In the genomic region with DNA sequence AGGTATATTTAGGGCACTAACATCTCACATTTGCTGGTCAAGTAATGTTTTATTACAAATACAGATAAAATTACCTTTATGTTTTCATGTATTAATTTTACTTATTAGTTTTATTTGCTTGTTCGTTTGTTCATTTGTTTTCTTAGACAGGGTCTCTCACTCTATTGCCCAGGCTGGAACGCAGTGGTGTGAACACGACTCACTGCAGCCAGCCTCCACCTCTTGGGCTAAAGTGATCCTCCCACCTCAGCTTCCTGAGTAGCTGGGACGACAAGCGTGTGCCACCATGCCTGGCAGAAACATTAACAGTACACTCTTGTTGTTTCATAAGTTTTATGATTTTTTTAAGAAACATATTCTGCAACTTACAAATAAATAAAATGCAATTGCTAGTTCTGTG, we compare ENCODE assay signal across 9 cellular contexts.
"Had no signal": no experiment of that assay in that cellular context is flagged by ENCODE, and none has a peak within 500 bp of the region (broad histone marks: within the 10 kb centered on the region; RNA-seq: fewer than 3 reads in every experiment).

No MANE protein-coding gene starts in this region.

- H3K9me3 ChIP-seq: HAP-1 had no signal

- H3K27ac ChIP-seq: GM23248 had no signal

- H3K36me3 ChIP-seq: HAP-1 had no signal

- DNase-seq: GM23248, GOT3, H7, H9, HCEC 1CT, HFFc6 had no signal

- H3K4me3 ChIP-seq: GM23248, GM23338, HAP-1 had no signal

- ATAC-seq: GM23338, HCT116 had no signal
